ENCODE assay signal across 9 cellular contexts in genomic region chr7:19116121-19117080, GRCh38. TPM values are rescaled to one million over a fixed set of nuclear protein-coding genes. Genes with fewer than 3 reads are reported as not detected.
DNase-seq lines count a peak whose midpoint lies in the region; ATAC-seq lines count a peak whose summit lies in the region.
"Had no signal": no experiment of that assay in that cellular context is flagged by ENCODE, and none has a peak within 500 bp of the region (broad histone marks: within the 10 kb centered on the region; RNA-seq: fewer than 3 reads in every experiment).

No MANE protein-coding gene starts in this region.

- peaks cover 2% of the 10 kb centered on the region for H3K9me3 ChIP-seq in iPS-18c (ENCODE audit: control insufficient read depth, insufficient read depth, low read length)

- peaks cover 2% of the 10 kb centered on the region for H3K4me1 Mint-ChIP-seq in activated naive CD8-positive, alpha-beta T cell treated with anti-CD3 and anti-CD28 coated beads, Interleukin-2, amount 50 U/mL, for 24 hours
- H3K4me1 Mint-ChIP-seq in stimulated activated naive CD8-positive, alpha-beta T cell treated with anti-CD3 and anti-CD28 coated beads, Interleukin-15, Interleukin-2, amounts not matched to agents 100 ng/mL and 50 ng/mL, for 24 hours (ENCODE audit: low read depth), result peaks cover 4% of the 10 kb centered on the region

- DNase-seq in NOMO-1 treated with DMSO at 0.1 percent for 48 hours (lab: John Stamatoyannopoulos, UW; ENCODE audit: unreplicated experiment) (peak; percentile 11), NOMO-1 treated with dmso at 0.1 percent for 144 hours (lab: John Stamatoyannopoulos, UW; ENCODE audit: unreplicated experiment) (no peak), M059J (ENCODE audit: low read depth) (peak; percentile 72), cerebellar cortex (ENCODE audit: low spot score) (no peak), GM03348 (ENCODE audit: low spot score) (no peak)
- peak; percentile 3 for DNase-seq in activated naive CD8-positive, alpha-beta T cell treated with anti-CD3 and anti-CD28 coated beads, Interleukin-2, amount 50 U/mL, for 24 hours
- DNase-seq: DND-41 had no signal

- H3K27me3 Mint-ChIP-seq in activated naive CD8-positive, alpha-beta T cell treated with anti-CD3 and anti-CD28 coated beads, Interleukin-2, amount 50 U/mL, for 24 hours, result peaks cover 75% of the 10 kb centered on the region
- H3K27me3 Mint-ChIP-seq in stimulated activated naive CD8-positive, alpha-beta T cell treated with anti-CD3 and anti-CD28 coated beads, Interleukin-15, Interleukin-2, amounts not matched to agents 100 ng/mL and 50 ng/mL, for 24 hours, result peaks cover 71% of the 10 kb centered on the region

- peak overlapping the region; percentile 57 for H3K4me3 Mint-ChIP-seq in activated naive CD8-positive, alpha-beta T cell treated with anti-CD3 and anti-CD28 coated beads, Interleukin-2, amount 50 U/mL, for 24 hours
- peak overlapping the region; percentile 46 for H3K4me3 Mint-ChIP-seq in stimulated activated naive CD8-positive, alpha-beta T cell treated with anti-CD3 and anti-CD28 coated beads, Interleukin-15, Interleukin-2, amounts not matched to agents 100 ng/mL and 50 ng/mL, for 24 hours

- ATAC-seq in activated naive CD8-positive, alpha-beta T cell treated with anti-CD3 and anti-CD28 coated beads, Interleukin-2, amount 50 U/mL, for 24 hours, result peak; percentile 50

- H3K4me3 ChIP-seq in iPS-18c (ENCODE audit: insufficient read depth, low read depth, low read length), result peak overlapping the region; percentile 63

- no peak overlapping the region for H3K27ac Mint-ChIP-seq in activated naive CD8-positive, alpha-beta T cell treated with anti-CD3 and anti-CD28 coated beads, Interleukin-2, amount 50 U/mL, for 24 hours
- H3K27ac Mint-ChIP-seq in stimulated activated naive CD8-positive, alpha-beta T cell treated with anti-CD3 and anti-CD28 coated beads, Interleukin-15, Interleukin-2, amounts not matched to agents 100 ng/mL and 50 ng/mL, for 24 hours, result no peak overlapping the region

- no peaks in the 10 kb centered on the region for H3K36me3 Mint-ChIP-seq in activated naive CD8-positive, alpha-beta T cell treated with anti-CD3 and anti-CD28 coated beads, Interleukin-2, amount 50 U/mL, for 24 hours (ENCODE audit: low read depth)
- no peaks in the 10 kb centered on the region for H3K36me3 Mint-ChIP-seq in stimulated activated naive CD8-positive, alpha-beta T cell treated with anti-CD3 and anti-CD28 coated beads, Interleukin-15, Interleukin-2, amounts not matched to agents 100 ng/mL and 50 ng/mL, for 24 hours (ENCODE audit: low read depth)

- H3K9me3 Mint-ChIP-seq in activated naive CD8-positive, alpha-beta T cell treated with anti-CD3 and anti-CD28 coated beads, Interleukin-2, amount 50 U/mL, for 24 hours, result no peaks in the 10 kb centered on the region
- no peaks in the 10 kb centered on the region for H3K9me3 Mint-ChIP-seq in stimulated activated naive CD8-positive, alpha-beta T cell treated with anti-CD3 and anti-CD28 coated beads, Interleukin-15, Interleukin-2, amounts not matched to agents 100 ng/mL and 50 ng/mL, for 24 hours

RNA-seq across cellular contexts. Expression of gene TWIST1, which starts 1.0 kb away (rescaled TPM):
- 15.0 and 24.0 TPM in 2 replicates for total RNA-seq in M059J (2014; rRNA removed; shearing (Covaris generic))

RNA-seq across cellular contexts. Expression of gene FERD3L, which starts 28.8 kb away (rescaled TPM):
- total RNA-seq in M059J (2014; rRNA removed; shearing (Covaris generic)), result not detected in 2 replicates

Comparison
In these comparisons a context has a peak if more than half of its experiments do, and no peak if none do; other contexts are left out.
1. DNase-seq: peak in NOMO-1 treated with DMSO at 0.1 percent for 48 hours (single experiment), M059J (single experiment) and activated naive CD8-positive, alpha-beta T cell treated with anti-CD3 and anti-CD28 coated beads, Interleukin-2, amount 50 U/mL, for 24 hours (single experiment); none in NOMO-1 treated with dmso at 0.1 percent for 144 hours (single experiment), cerebellar cortex (single experiment) and GM03348 (single experiment).